In genomic region chr4:70705146-70705855, GRCh38 we compare ENCODE assay signal across 8 cellular contexts. TPM values are rescaled to one million over a fixed set of nuclear protein-coding genes. Genes with fewer than 3 reads are reported as not detected.
A peak's percentile ranks its signal among the peaks of the same experiment; 100 is the strongest.
DNase-seq lines count a peak whose midpoint lies in the region; ATAC-seq and TF ChIP-seq lines count a peak whose summit lies in the region.

No MANE protein-coding gene starts in this region.

- peak overlapping the region; percentile 98 for H3K18ac ChIP-seq in trophoblast cell (ENCODE audit: low read length)

- TF ChIP-seq CTCF in cardiac muscle cell (IDR thresholded peaks at IDR 0.05; ENCODE audit: low read depth, low read length): no peak

- peaks cover 22% of the 10 kb centered on the region for H3K4me1 ChIP-seq in GM23248 (ENCODE audit: insufficient read depth)
- H3K4me1 ChIP-seq in cardiac muscle cell (ENCODE audit: low read depth): peaks cover 11% of the 10 kb centered on the region
- peaks cover 0 to 6% of the 10 kb centered on the region in 2 experiments for H3K4me1 ChIP-seq in trophoblast cell (ENCODE audit: control insufficient read depth in 1 of 2, insufficient read depth in 2 of 2, low read length in 2 of 2)
- no peaks in the 10 kb centered on the region for H3K4me1 ChIP-seq in urinary bladder (ENCODE audit: insufficient read depth)

- H4K91ac ChIP-seq in trophoblast cell (ENCODE audit: low read depth, low read length): peak overlapping the region; percentile 96

- peak overlapping the region; percentile 47 for H2BK120ac ChIP-seq in trophoblast cell (ENCODE audit: insufficient read depth, low read length, poor library complexity)

- H3K79me1 ChIP-seq in trophoblast cell (ENCODE audit: low read length): peaks cover 16% of the 10 kb centered on the region

- H3K4ac ChIP-seq in trophoblast cell (ENCODE audit: low read depth, low read length): peak overlapping the region; percentile 29

- no peaks in the 10 kb centered on the region for H3K27me3 ChIP-seq in GM23248 (replicated peaks; ENCODE audit: insufficient read depth)
- no peaks in the 10 kb centered on the region for H3K27me3 ChIP-seq in cardiac muscle cell
- no peaks in the 10 kb centered on the region for H3K27me3 ChIP-seq in trophoblast cell (ENCODE audit: insufficient read depth, low read length)

- H3K9me3 Mint-ChIP-seq in activated naive CD8-positive, alpha-beta T cell treated with anti-CD3 and anti-CD28 coated beads, Interleukin-2, amount 10 ng/mL, durations not matched to agents 7 days and 5 days: no peaks in the 10 kb centered on the region

- H2BK12ac ChIP-seq in trophoblast cell (ENCODE audit: low read length): peak overlapping the region; percentile 65

- peaks cover 4% of the 10 kb centered on the region for H3K36me3 Mint-ChIP-seq in activated naive CD8-positive, alpha-beta T cell treated with anti-CD3 and anti-CD28 coated beads, Interleukin-2, amount 10 ng/mL, durations not matched to agents 7 days and 5 days

- H3K4me3 ChIP-seq in GM23248 (peak overlapping the region; percentile 91), cardiac muscle cell (peak overlapping the region; percentile 46), trophoblast cell (ENCODE audit: low read depth, low read length) (peak overlapping the region; percentile 83), urinary bladder (ENCODE audit: low read depth, low read length) (peak overlapping the region; percentile 92)

- peaks cover 35% of the 10 kb centered on the region for H3F3A ChIP-seq in GM23248 (ENCODE audit: insufficient read depth)

- peak overlapping the region; percentile 95 for H3K4me2 ChIP-seq in GM23248 (ENCODE audit: unreplicated experiment)
- H3K4me2 ChIP-seq in trophoblast cell (ENCODE audit: low read length): peak overlapping the region; percentile 95

- H4K12ac ChIP-seq in trophoblast cell (ENCODE audit: low read depth, low read length): peak overlapping the region; percentile 58

- no peaks in the 10 kb centered on the region for H4K20me1 ChIP-seq in GM23248 (ENCODE audit: insufficient read depth)

- H3K4me3 Mint-ChIP-seq in activated naive CD8-positive, alpha-beta T cell treated with anti-CD3 and anti-CD28 coated beads, Interleukin-2, amount 10 ng/mL, durations not matched to agents 7 days and 5 days: peak overlapping the region; percentile 92

- H3K27ac ChIP-seq in GM23248 (peak overlapping the region; percentile 76), cardiac muscle cell (peak overlapping the region; percentile 93), trophoblast cell (ENCODE audit: low read depth, low read length) (peak overlapping the region; percentile 96), urinary bladder (ENCODE audit: low read depth) (peak overlapping the region; percentile 96)

- peak overlapping the region; percentile 80 for H3K27ac Mint-ChIP-seq in activated naive CD8-positive, alpha-beta T cell treated with anti-CD3 and anti-CD28 coated beads, Interleukin-2, amount 10 ng/mL, durations not matched to agents 7 days and 5 days

- no peak overlapping the region for H3K23ac ChIP-seq in trophoblast cell (ENCODE audit: low read length)

- H3K9me3 ChIP-seq in GM23248 (ENCODE audit: low read depth): no peaks in the 10 kb centered on the region
- H3K9me3 ChIP-seq in cardiac muscle cell (ENCODE audit: low read depth): no peaks in the 10 kb centered on the region
- no peaks in the 10 kb centered on the region for H3K9me3 ChIP-seq in trophoblast cell (ENCODE audit: insufficient read depth, low read depth, low read length)

- peak; percentile 73 for ATAC-seq in activated naive CD8-positive, alpha-beta T cell treated with anti-CD3 and anti-CD28 coated beads, Interleukin-2, amount 10 ng/mL, durations not matched to agents 7 days and 5 days (ENCODE audit: low read depth)

- peak overlapping the region; percentile 95 for H2BK5ac ChIP-seq in trophoblast cell (ENCODE audit: low read depth, low read length, poor library complexity)

- 1% methylated on average over 59 to 61 of the region's 84 CpGs for WGBS in GM23248 (ENCODE audit: low coverage in 1 of 2, low lambda C conversion rate in 2 of 2, missing lambda C conversion rate in 2 of 2), 2 experiments
- WGBS in trophoblast cell (ENCODE audit: extremely low coverage, insufficient coverage, insufficient read length): no CpG with 5 or more reads among the region's 84 CpGs
- WGBS in urinary bladder: under 1% methylated on average over 84 of the region's 84 CpGs

- no peaks in the 10 kb centered on the region for H3K36me3 ChIP-seq in GM23248 (ENCODE audit: low read depth)
- H3K36me3 ChIP-seq in cardiac muscle cell: no peaks in the 10 kb centered on the region
- H3K36me3 ChIP-seq in trophoblast cell (ENCODE audit: control insufficient read depth in 1 of 2, insufficient read depth in 2 of 2, low read length in 2 of 2): no peaks in the 10 kb centered on the region
- H3K36me3 ChIP-seq in urinary bladder (ENCODE audit: insufficient read depth): no peaks in the 10 kb centered on the region

- peak; percentile 88 for DNase-seq in GM03348 (ENCODE audit: low spot score)
- DNase-seq in GM23248: peak; percentile 85
- peak; percentile 68 for DNase-seq in KG1 (lab: John Stamatoyannopoulos, UW)
- peak; percentile 66 for DNase-seq in SKM-1 treated with dmso at 0.1 percent for 144 hours (lab: John Stamatoyannopoulos, UW; ENCODE audit: unreplicated experiment)
- DNase-seq in activated naive CD8-positive, alpha-beta T cell treated with anti-CD3 and anti-CD28 coated beads, Interleukin-2, amount 10 ng/mL, durations not matched to agents 7 days and 5 days: peak; percentile 82
- peak; percentile 71 to 86 for DNase-seq in cardiac muscle cell (ENCODE audit: low read depth in 1 of 2, low spot score in 1 of 2)
- peak; percentile 55 to 62 for DNase-seq in trophoblast cell

- no peaks in the 10 kb centered on the region for H3K27me3 Mint-ChIP-seq in activated naive CD8-positive, alpha-beta T cell treated with anti-CD3 and anti-CD28 coated beads, Interleukin-2, amount 10 ng/mL, durations not matched to agents 7 days and 5 days

- in situ Hi-C loops in GM23248 (cut with MboI): no loop called here

- no peak overlapping the region for H2AK5ac ChIP-seq in trophoblast cell (ENCODE audit: low read length)

- H3K9ac ChIP-seq in GM23248 (peak overlapping the region; percentile 89), trophoblast cell (ENCODE audit: low read length) (peak overlapping the region; percentile 86)

- H2AFZ ChIP-seq in GM23248 (peak overlapping the region; percentile 94), trophoblast cell (ENCODE audit: insufficient read depth, low read length, poor library complexity) (peak overlapping the region; percentile 98)

- peaks cover 31% of the 10 kb centered on the region for H3K4me1 Mint-ChIP-seq in activated naive CD8-positive, alpha-beta T cell treated with anti-CD3 and anti-CD28 coated beads, Interleukin-2, amount 10 ng/mL, durations not matched to agents 7 days and 5 days

- peak overlapping the region; percentile 96 for H3K14ac ChIP-seq in trophoblast cell (ENCODE audit: low read length)

- H3K79me2 ChIP-seq in GM23248 (ENCODE audit: insufficient read depth): peaks cover 44% of the 10 kb centered on the region
- peaks cover 11% of the 10 kb centered on the region for H3K79me2 ChIP-seq in trophoblast cell (ENCODE audit: control insufficient read depth, insufficient read depth, low read length, poor library complexity)

- H4K8ac ChIP-seq in trophoblast cell (ENCODE audit: low read depth, low read length): peak overlapping the region; percentile 96

- POLR2A ChIA-PET in activated naive CD8-positive, alpha-beta T cell treated with anti-CD3 and anti-CD28 coated beads, Interleukin-2, amount 10 ng/mL, durations not matched to agents 7 days and 5 days (lab: Charles Lee): interaction anchor here (1.0 to 4.6 kb wide), 14 partner anchors 15 to 299 kb away, joined by 3 to 59 read pairs (median 5); partner anchors contain the start of genes DCK, GRSF1, MOB1B and RUFY3

- no peaks in the 10 kb centered on the region for H3K9me2 ChIP-seq in GM23248 (ENCODE audit: insufficient read depth)

RNA-seq across cellular contexts. Expression of gene RUFY3, which starts 16.5 kb away (rescaled TPM):
- total RNA-seq in GM23248 (2014; rRNA removed; shearing (Covaris generic)): 24.0 and 36.2 TPM in 2 replicates
- 12.9 and 13.5 TPM in 2 replicates for polyA plus RNA-seq in GM23248 (2016; fragmentation: Nextera tagmentation; extraction: Ambion mirVana)
- 10 to 100 TPM; 38.0 to 38.5 TPM for total RNA-seq in activated naive CD8-positive, alpha-beta T cell treated with anti-CD3 and anti-CD28 coated beads, Interleukin-2, amount 10 ng/mL, durations not matched to agents 7 days and 5 days
- total RNA-seq in cardiac muscle cell: 31.0 and 43.7 TPM in 2 replicates
- 28.1 and 35.2 TPM in 2 replicates for polyA plus RNA-seq in cardiac muscle cell
- polyA plus RNA-seq in trophoblast cell (2013): 22.8 and 24.6 TPM in 2 replicates
- total RNA-seq in urinary bladder: 137 TPM
- 23.6 TPM for polyA plus RNA-seq in urinary bladder

RNA-seq across cellular contexts. Expression of gene UTP3, which starts 17.0 kb away (rescaled TPM):
- total RNA-seq in GM23248 (2014; rRNA removed; shearing (Covaris generic)): 22.8 and 27.1 TPM in 2 replicates
- polyA plus RNA-seq in GM23248 (2016; fragmentation: Nextera tagmentation; extraction: Ambion mirVana) (17.8 and 19.2 TPM in 2 replicates), cardiac muscle cell (10.9 and 15.5 TPM in 2 replicates), urinary bladder (25.5 TPM)
- total RNA-seq in activated naive CD8-positive, alpha-beta T cell treated with anti-CD3 and anti-CD28 coated beads, Interleukin-2, amount 10 ng/mL, durations not matched to agents 7 days and 5 days: 10 to 100 TPM; 35.7 to 39.1 TPM
- total RNA-seq in cardiac muscle cell (18.4 and 23.7 TPM in 2 replicates), urinary bladder (17.5 TPM)
- polyA plus RNA-seq in trophoblast cell (2013): 26.5 and 27.7 TPM in 2 replicates

RNA-seq across cellular contexts. Expression of gene JCHAIN, which starts 39.0 kb away (rescaled TPM):
- total RNA-seq in GM23248 (2014; rRNA removed; shearing (Covaris generic)): 2.3 and 3.0 TPM in 2 replicates
- polyA plus RNA-seq in GM23248 (2016; fragmentation: Nextera tagmentation; extraction: Ambion mirVana): 4.7 and 4.9 TPM in 2 replicates
- total RNA-seq in activated naive CD8-positive, alpha-beta T cell treated with anti-CD3 and anti-CD28 coated beads, Interleukin-2, amount 10 ng/mL, durations not matched to agents 7 days and 5 days: under 1 TPM in 1 of 2 experiments, not detected in 1; 0.60 TPM
- not detected in 2 replicates for total RNA-seq in cardiac muscle cell
- 0.61 TPM in 1 of 2 replicates, not detected in the other for polyA plus RNA-seq in cardiac muscle cell
- polyA plus RNA-seq in trophoblast cell (2013): not detected in 2 replicates
- 4.5 TPM for total RNA-seq in urinary bladder
- 6.9 TPM for polyA plus RNA-seq in urinary bladder

Comparison
In these comparisons a context has a peak if more than half of its experiments do, and no peak if none do; other contexts are left out.
1. Peak in every context shown above with its lines: DNase-seq, ATAC-seq, H3K4me3 ChIP-seq and H3K27ac ChIP-seq.